Comparison of ENCODE assay signal across 8 cellular contexts in genomic region chr7:66654275-66655112, GRCh38. TPM values are rescaled to one million over a fixed set of nuclear protein-coding genes. Genes with fewer than 3 reads are reported as not detected.
DNase-seq lines count a peak whose midpoint lies in the region; ATAC-seq lines count a peak whose summit lies in the region.

No MANE protein-coding gene starts in this region.

- peak overlapping the region; percentile 72 for H3K4me2 ChIP-seq in mesenchymal stem cell (ENCODE audit: low read length, poor library complexity, severe bottlenecking)

- peak overlapping the region; percentile 86 to 93 for H3K4me3 ChIP-seq in mesenchymal stem cell (ENCODE audit: insufficient read depth in 1 of 2, low read depth in 1 of 2, low read length in 2 of 2)

- peaks cover 7% of the 10 kb centered on the region for H3K79me1 ChIP-seq in mesenchymal stem cell (replicated peaks; ENCODE audit: low read length, poor library complexity, severe bottlenecking)

- peak overlapping the region; percentile 77 for H2BK120ac ChIP-seq in mesenchymal stem cell (ENCODE audit: low read depth, low read length)

- DNase-seq in COLO829 (ENCODE audit: low spot score) (peak; percentile 97), HT-29 (ENCODE audit: low spot score) (peak; percentile 99), mesenchymal stem cell (peak; percentile 99)
- peak; percentile 97 for DNase-seq in NK-92 treated with Interleukin-12 subunit alpha and Interleukin-12 subunit beta, amount 100 ng/mL, for 24 hours (lab: John Stamatoyannopoulos, UW)
- peak; percentile 94 to 97 (median 95) for DNase-seq in activated CD8-positive, alpha-beta memory T cell treated with anti-CD3 and anti-CD28 coated beads for 48 hours (ENCODE audit: low read depth in 2 of 3, low spot score in 2 of 3)
- peak; percentile 98 for DNase-seq in effector memory CD8-positive, alpha-beta T cell
- peak; percentile 94 for DNase-seq in stimulated activated CD8-positive, alpha-beta memory T cell treated with anti-CD3 and anti-CD28 coated beads, Interleukin-12 subunit alpha, Interleukin-12 subunit beta, amount 100 ng/mL, for 24 hours (ENCODE audit: extremely low read depth)

- no peaks in the 10 kb centered on the region for H3K27me3 ChIP-seq in mesenchymal stem cell (ENCODE audit: control insufficient read depth in 1 of 2, insufficient read depth in 1 of 2, low read length in 2 of 2)

- peaks cover 12 to 28% of the 10 kb centered on the region in 2 donors for H3K4me1 Mint-ChIP-seq in effector memory CD8-positive, alpha-beta T cell (ENCODE audit: low read depth in 2 of 2)

- H2AK5ac ChIP-seq in mesenchymal stem cell (ENCODE audit: low read length, severe bottlenecking), result no peak overlapping the region

- H3K36me3 ChIP-seq in mesenchymal stem cell (ENCODE audit: control insufficient read depth in 1 of 2, insufficient read depth in 2 of 2, low read depth in 1 of 2, low read length in 2 of 2), result peaks cover 5 to 8% of the 10 kb centered on the region in 2 experiments

- H3K4me3 Mint-ChIP-seq in effector memory CD8-positive, alpha-beta T cell, result peak overlapping the region; percentile 85 to 87

- no peaks in the 10 kb centered on the region for H3K9me3 Mint-ChIP-seq in effector memory CD8-positive, alpha-beta T cell

- H3K23ac ChIP-seq in mesenchymal stem cell (ENCODE audit: low read length in 2 of 2), result peak overlapping the region in 1 of 2 experiments; percentile 3

- peak overlapping the region; percentile 99 for H3K27ac ChIP-seq in mesenchymal stem cell (ENCODE audit: low read length, poor library complexity, severe bottlenecking)

- no peak overlapping the region for H2BK12ac ChIP-seq in mesenchymal stem cell (ENCODE audit: low read length in 2 of 2)

- peak overlapping the region; percentile 100 for H3K9ac ChIP-seq in mesenchymal stem cell (ENCODE audit: low read length)

- peaks cover 24% of the 10 kb centered on the region for H3K36me3 Mint-ChIP-seq in effector memory CD8-positive, alpha-beta T cell (ENCODE audit: insufficient read depth)

- H2BK5ac ChIP-seq in mesenchymal stem cell (ENCODE audit: low read depth, low read length, poor library complexity, severe bottlenecking), result peak overlapping the region; percentile 87

- peak overlapping the region; percentile 89 to 93 for H3K18ac ChIP-seq in mesenchymal stem cell (ENCODE audit: low read depth in 1 of 2, low read length in 2 of 2)

- peak overlapping the region; percentile 2 to 89 for H3K14ac ChIP-seq in mesenchymal stem cell (ENCODE audit: low read length in 2 of 2)

- H3K9me3 ChIP-seq in mesenchymal stem cell (ENCODE audit: control insufficient read depth, low read length), result no peaks in the 10 kb centered on the region

- H3K27ac Mint-ChIP-seq in effector memory CD8-positive, alpha-beta T cell, result peak overlapping the region; percentile 98

- H3K4me1 ChIP-seq in mesenchymal stem cell (ENCODE audit: control insufficient read depth, insufficient read depth, low read depth, low read length), result peaks cover 9% of the 10 kb centered on the region

- H3K4ac ChIP-seq in mesenchymal stem cell (ENCODE audit: low read depth in 1 of 2, low read length in 2 of 2), result peak overlapping the region; percentile 57 to 77

- peak overlapping the region; percentile 64 for H2AFZ ChIP-seq in mesenchymal stem cell (ENCODE audit: low read depth, low read length)

- H4K91ac ChIP-seq in mesenchymal stem cell (ENCODE audit: low read length), result peak overlapping the region; percentile 94

- H3K27me3 Mint-ChIP-seq in effector memory CD8-positive, alpha-beta T cell, result no peaks in the 10 kb centered on the region

- peak overlapping the region; percentile 90 for H2BK15ac ChIP-seq in mesenchymal stem cell (ENCODE audit: low read depth, poor library complexity, severe bottlenecking)

- ATAC-seq in GM21360 (IDR thresholded peaks at IDR 0.05; ENCODE audit: unreplicated experiment), result peak; percentile 88
- ATAC-seq in effector memory CD8-positive, alpha-beta T cell (replicated peaks), result peak; percentile 94

- under 1% methylated on average over 91 of the region's 92 CpGs for WGBS in mesenchymal stem cell

- peak overlapping the region; percentile 95 for H4K8ac ChIP-seq in mesenchymal stem cell (ENCODE audit: low read length)

RNA-seq across cellular contexts. Expression of gene KCTD7, which starts 25.8 kb away (rescaled TPM):
- total RNA-seq in HT-29 (2014; rRNA removed; shearing (Covaris generic)), result 16.3 and 20.8 TPM in 2 replicates
- 7.2 TPM for polyA plus RNA-seq in mesenchymal stem cell (2013, experiment 1 of 2)
- polyA plus RNA-seq in mesenchymal stem cell (2013, experiment 2 of 2), result 7.2 TPM

Comparison
In these comparisons a context has a peak if more than half of its experiments do, and no peak if none do; other contexts are left out.
1. Peak in every context shown above with its lines: DNase-seq, ATAC-seq, H3K4me3 ChIP-seq and H3K27ac ChIP-seq.